Comparison of ENCODE assay signal across 9 cellular contexts in genomic region chr1:229229721-229230135, GRCh38. TPM values are rescaled to one million over a fixed set of nuclear protein-coding genes. Genes with fewer than 3 reads are reported as not detected.
A peak's percentile ranks its signal among the peaks of the same experiment; 100 is the strongest.
DNase-seq lines count a peak whose midpoint lies in the region; ATAC-seq, FAIRE-seq and TF ChIP-seq lines count a peak whose summit lies in the region.
"Had no signal": no experiment of that assay in that cellular context is flagged by ENCODE, and none has a peak within 500 bp of the region (broad histone marks: within the 10 kb centered on the region; RNA-seq: fewer than 3 reads in every experiment).

No MANE protein-coding gene starts in this region.

- FAIRE-seq in astrocyte (lab: Jason Lieb, UNC), result no peak
- FAIRE-seq in keratinocyte (lab: Jason Lieb, UNC), result no peak

- dilution Hi-C loops in keratinocyte (cut with MboI; ENCODE audit: extremely low pct_ligation_motif_present, low sequenced_read_pairs), result no loop called here

- no peaks in the 10 kb centered on the region for H3K9me3 Mint-ChIP-seq in astrocyte (ENCODE audit: unreplicated experiment)
- H3K9me3 Mint-ChIP-seq: memory B cell had no signal

- no peak overlapping the region for H2AFZ ChIP-seq in astrocyte (ENCODE audit: low read depth, low read length)
- H2AFZ ChIP-seq in keratinocyte (ENCODE audit: control insufficient read depth, low read length), result peak overlapping the region; percentile 1

- H3K27ac Mint-ChIP-seq in astrocyte (ENCODE audit: unreplicated experiment), result peak overlapping the region; percentile 48
- H3K27ac Mint-ChIP-seq: memory B cell had no signal

- H3K27me3 ChIP-seq in astrocyte (ENCODE audit: insufficient read depth, low read length) (peaks cover 24% of the 10 kb centered on the region), keratinocyte (ENCODE audit: control insufficient read depth, extremely low read depth, insufficient read depth, low read length) (no peaks in the 10 kb centered on the region)

- H3K9me1 ChIP-seq in keratinocyte (ENCODE audit: control insufficient read depth, extremely low read depth, insufficient read depth, low read length), result no peaks in the 10 kb centered on the region

- H3K27me3 Mint-ChIP-seq in astrocyte (ENCODE audit: low read depth, unreplicated experiment), result peaks cover 14% of the 10 kb centered on the region

- no peak overlapping the region for H3K4me2 ChIP-seq in astrocyte (ENCODE audit: low read length)
- H3K4me2 ChIP-seq in keratinocyte (ENCODE audit: control insufficient read depth, extremely low read depth, insufficient read depth, low read depth, low read length), result peak overlapping the region; percentile 81

- H3K4me3 ChIP-seq in astrocyte (ENCODE audit: insufficient read depth, low read depth, low read length), result no peak overlapping the region
- H3K4me3 ChIP-seq in keratinocyte (ENCODE audit: control insufficient read depth in 2 of 3, extremely low read depth in 1 of 3, insufficient read depth in 2 of 3, low read depth in 1 of 3, low read length in 3 of 3), result peak overlapping the region in 1 of 3 experiments; percentile 6
- H3K4me3 ChIP-seq in skin epidermis, result peak overlapping the region in 1 of 7 experiments; percentile 4

- no peak overlapping the region for H3K4me3 Mint-ChIP-seq in astrocyte (ENCODE audit: unreplicated experiment)
- H3K4me3 Mint-ChIP-seq: memory B cell had no signal

- H3K27ac ChIP-seq in astrocyte (ENCODE audit: low read depth, low read length) (no peak overlapping the region), keratinocyte (ENCODE audit: control insufficient read depth, insufficient read depth, low read length) (peak overlapping the region; percentile 65), skin epidermis (peak overlapping the region in 15 of 21 experiments; percentile 16 to 79 (median 68))

- peaks cover 21% of the 10 kb centered on the region for H3K4me1 ChIP-seq in astrocyte (ENCODE audit: insufficient read depth, low read length)
- peaks cover 48% of the 10 kb centered on the region for H3K4me1 ChIP-seq in keratinocyte (ENCODE audit: control insufficient read depth, extremely low read depth, insufficient read depth, low read length)

- POLR2A ChIA-PET in HEK293T (lab: Yijun Ruan, JAX), result interaction anchor here (1.0 to 2.2 kb wide), 4 partner anchors 14 to 494 kb away, joined by 3 to 8 read pairs (median 3); partner anchors contain the start of gene RHOU

- H3K4me1 Mint-ChIP-seq in astrocyte (ENCODE audit: low read depth, unreplicated experiment), result peaks cover 34% of the 10 kb centered on the region

- H3K9me3 ChIP-seq in astrocyte (ENCODE audit: insufficient read depth, low read depth, low read length) (no peaks in the 10 kb centered on the region), keratinocyte (ENCODE audit: control insufficient read depth, low read depth, low read length) (no peaks in the 10 kb centered on the region)

- no peaks in the 10 kb centered on the region for H3K36me3 Mint-ChIP-seq in astrocyte (ENCODE audit: low read depth, unreplicated experiment)
- H3K36me3 Mint-ChIP-seq: memory B cell had no signal

- H3K79me2 ChIP-seq in astrocyte (ENCODE audit: insufficient read depth, low read length) (no peaks in the 10 kb centered on the region), keratinocyte (ENCODE audit: control insufficient read depth, insufficient read depth, low read length) (no peaks in the 10 kb centered on the region)

- TF ChIP-seq CTCF in astrocyte (IDR thresholded peaks at IDR 0.05; ENCODE audit: insufficient read depth, low read depth, low read length), result no peak
- TF ChIP-seq CTCF in keratinocyte (optimal IDR thresholded peaks at IDR 0.05 in 1 of 3, IDR thresholded peaks at IDR 0.05 in 1 of 3, conservative IDR thresholded peaks at IDR 0.05 in 1 of 3; ENCODE audit: extremely low read depth in 1 of 3, insufficient read depth in 2 of 3, low read length in 3 of 3), result no peak

- DNase-seq in HEK293T (ENCODE audit: extremely low spot score), result no peak
- no peak for DNase-seq in astrocyte (ENCODE audit: low read depth)
- no peak for DNase-seq in keratinocyte (ENCODE audit: low read depth, low spot score)
- no peak for DNase-seq in dermis blood vessel endothelial cell
- no peak for DNase-seq in NCI-H2081 treated with DMSO at 0.1 percent for 48 hours (lab: John Stamatoyannopoulos, UW)
- no peak for DNase-seq in activated CD4-positive, alpha-beta T cell treated with anti-CD3 and anti-CD28 coated beads for 4 hours

- H3K36me3 ChIP-seq in astrocyte (ENCODE audit: insufficient read depth, low read length) (no peaks in the 10 kb centered on the region), keratinocyte (ENCODE audit: control insufficient read depth in 2 of 2, extremely low read depth in 1 of 2, insufficient read depth in 2 of 2, low read length in 2 of 2) (no peaks in the 10 kb centered on the region)

- H4K20me1 ChIP-seq in astrocyte (ENCODE audit: insufficient read depth, low read length) (no peaks in the 10 kb centered on the region), keratinocyte (ENCODE audit: control insufficient read depth, extremely low read depth, insufficient read depth, low read length) (no peaks in the 10 kb centered on the region)

- ATAC-seq in GM21717 (IDR thresholded peaks at IDR 0.05; ENCODE audit: unreplicated experiment), result no peak

- CTCF ChIA-PET in HEK293T (lab: Yijun Ruan, JAX), result interaction anchor here (0.6 to 2.5 kb wide), 5 partner anchors 25 to 566 kb away, joined by 3 to 18 read pairs (median 3); no protein-coding TSS in a partner anchor

- no peak overlapping the region for H3K9ac ChIP-seq in astrocyte (ENCODE audit: low read length)
- H3K9ac ChIP-seq in keratinocyte (ENCODE audit: control insufficient read depth, extremely low read depth, insufficient read depth, low read length), result peak overlapping the region; percentile 56

TF ChIP-seq in HEK293T, 16 proteins besides CTCF, POLR2A, EP300 and RAD21:
- peak; percentile 41; the same call in 1 of the 2 replicates for TF ChIP-seq L3MBTL2 (conservative IDR thresholded peaks at IDR 0.05)
- TF ChIP-seq TARDBP (IDR thresholded peaks at IDR 0.05), result no peak

RNA-seq across cellular contexts. Expression of gene RAB4A, which starts 41.2 kb away (rescaled TPM):
- total RNA-seq in astrocyte, result 55.0 and 58.6 TPM in 2 replicates
- polyA plus RNA-seq in keratinocyte, result 27.7 to 54.7 TPM (median 42.0 TPM) in 3 replicates
- 61.7 TPM for polyA plus RNA-seq in keratinocyte (2011; ENCODE audit: low read depth)
- 55.3 and 55.7 TPM in 2 replicates for polyA plus RNA-seq in keratinocyte (2011; cell fraction: cytosol; rRNA removed)
- 11.5 and 15.5 TPM in 2 replicates for polyA plus RNA-seq in keratinocyte (2011; cell fraction: nucleus; rRNA removed)
- polyA plus RNA-seq in keratinocyte (2012; ENCODE audit: low replicate concordance), result 45.9 and 72.4 TPM in 2 replicates
- polyA minus RNA-seq in keratinocyte, result 2.3 to 15.1 TPM (median 5.9 TPM) in 3 replicates
- 17.3 TPM for polyA minus RNA-seq in keratinocyte (2011; cell fraction: cytosol; rRNA and poly(A)+ RNA removed)
- 6.1 and 12.3 TPM in 2 replicates for polyA minus RNA-seq in keratinocyte (2011; cell fraction: nucleus; rRNA and poly(A)+ RNA removed)
- total RNA-seq in dermis blood vessel endothelial cell, result 22.1 and 25.8 TPM in 2 replicates
